15 cellular contexts compared by ENCODE assay signal in genomic region chr17:78046923-78047322, GRCh38.
"Had no signal": no experiment of that assay in that cellular context is flagged by ENCODE, and none has a peak within 500 bp of the region (broad histone marks: within the 10 kb centered on the region; RNA-seq: fewer than 3 reads in every experiment).

No MANE protein-coding gene starts in this region.

- H3K4me1 ChIP-seq: pancreas had no signal

- H3K27me3 ChIP-seq: brain microvascular endothelial cell, gastroesophageal sphincter, pancreas had no signal

- H3K9me3 ChIP-seq: gastroesophageal sphincter, pancreas had no signal

- ATAC-seq: effector memory CD8-positive, alpha-beta T cell; gastroesophageal sphincter; left colon; pancreas had no signal

- DNase-seq: activated CD4-positive, alpha-beta T cell treated with anti-CD3 and anti-CD28 coated beads, Interleukin-2, amount 50 U/mL, for 1 hour; activated CD8-positive, alpha-beta memory T cell treated with anti-CD3 and anti-CD28 coated beads for 24 hours; activated naive CD8-positive, alpha-beta T cell treated with anti-CD3 and anti-CD28 coated beads, Interleukin-2, amount 10 ng/mL, durations not matched to agents 7 days and 5 days; anterior cingulate cortex; brain microvascular endothelial cell; cerebellar nuclear complex; effector memory CD8-positive, alpha-beta T cell; left colon; midbrain; pancreas; stimulated activated CD4-positive, alpha-beta T cell treated with anti-CD3 and anti-CD28 coated beads, Interleukin-12 subunit alpha, Interleukin-12 subunit beta, amount 100 ng/mL, for 4 hours; stimulated activated CD4-positive, alpha-beta T cell treated with anti-CD3 and anti-CD28 coated beads, Interleukin-2, amount 100 ng/mL, for 24 hours had no signal

- H3K27ac ChIP-seq: brain microvascular endothelial cell, epithelial cell of prostate, gastroesophageal sphincter, pancreas had no signal

- H3K4me3 ChIP-seq: gastroesophageal sphincter, lung, pancreas had no signal
